In genomic region chr5:38060354-38060753, GRCh38 we compare ENCODE assay signal across 16 cellular contexts.
DNase-seq lines count a peak whose midpoint lies in the region; ATAC-seq and TF ChIP-seq lines count a peak whose summit lies in the region.
"Had no signal": no experiment of that assay in that cellular context is flagged by ENCODE, and none has a peak within 500 bp of the region (broad histone marks: within the 10 kb centered on the region; RNA-seq: fewer than 3 reads in every experiment).

No MANE protein-coding gene starts in this region.

- H3K27ac ChIP-seq in PC-3 (ENCODE audit: low read length) = no peak overlapping the region
- H3K27ac ChIP-seq: BLaER1, parathyroid adenoma, SJCRH30 had no signal

- H3K4me3 Mint-ChIP-seq in T-cell = no peak overlapping the region
- H3K4me3 Mint-ChIP-seq: activated CD4-positive, alpha-beta T cell treated with anti-CD3 and anti-CD28 coated beads, Interleukin-2, amount 10 ng/mL, durations not matched to agents 24 days and 14 days; activated naive CD8-positive, alpha-beta T cell had no signal

- no peaks in the 10 kb centered on the region for H3K36me3 ChIP-seq in PC-3 (ENCODE audit: low read depth, low read length)
- H3K36me3 ChIP-seq: BLaER1, SJCRH30 had no signal

- H3K79me2 ChIP-seq in PC-3 (ENCODE audit: low read length) = no peaks in the 10 kb centered on the region
- H3K79me2 ChIP-seq: parathyroid adenoma had no signal

- DNase-seq in GM04503 (ENCODE audit: low read depth) = peak; percentile 1
- DNase-seq in PC-3 = peak; percentile 58
- DNase-seq in cardiac fibroblast (ENCODE audit: low read depth in 2 of 2) = peak; percentile 37 to 60
- DNase-seq in retinal pigment epithelial cell (ENCODE audit: low read depth) = peak; percentile 38
- no peak for DNase-seq in T-cell
- DNase-seq: activated CD4-positive, alpha-beta T cell treated with anti-CD3 and anti-CD28 coated beads, Interleukin-2, amount 10 ng/mL, durations not matched to agents 24 days and 14 days; activated T-cell treated with anti-CD3 and anti-CD28 coated beads for 4 hours; NCI-H2029; SJCRH30; small intestine had no signal

- TF ChIP-seq CTCF in PC-3 (conservative IDR thresholded peaks at IDR 0.05; ENCODE audit: low read depth, low read length) (no peak), cardiac fibroblast (IDR thresholded peaks at IDR 0.05; ENCODE audit: low read depth, low read length) (no peak), retinal pigment epithelial cell (conservative IDR thresholded peaks at IDR 0.05; ENCODE audit: low read depth, low read length) (no peak)

- H3F3A ChIP-seq in PC-3 (ENCODE audit: low read length, unreplicated experiment) = no peaks in the 10 kb centered on the region

- no peaks in the 10 kb centered on the region for H3K9me2 ChIP-seq in PC-3 (replicated peaks; ENCODE audit: low read length)

- no peak overlapping the region for H3K27ac Mint-ChIP-seq in T-cell
- H3K27ac Mint-ChIP-seq: activated CD4-positive, alpha-beta T cell treated with anti-CD3 and anti-CD28 coated beads, Interleukin-2, amount 10 ng/mL, durations not matched to agents 24 days and 14 days; activated naive CD8-positive, alpha-beta T cell had no signal

- POLR2A ChIA-PET in PC-3 (lab: Charles Lee; ENCODE audit: unreplicated experiment) (no interaction called here), T-cell (lab: Charles Lee) (no interaction called here)

- no peak overlapping the region for H3K9ac ChIP-seq in PC-3 (ENCODE audit: low read length)
- H3K9ac ChIP-seq: BLaER1, parathyroid adenoma had no signal

- no peaks in the 10 kb centered on the region for H3K9me3 ChIP-seq in PC-3 (ENCODE audit: low read length)
- H3K9me3 ChIP-seq: BLaER1, SJCRH30 had no signal

- H3K36me3 Mint-ChIP-seq in T-cell = no peaks in the 10 kb centered on the region
- H3K36me3 Mint-ChIP-seq: activated naive CD8-positive, alpha-beta T cell had no signal

- intact Hi-C loops in PC-3 (cut with micrococcal nuclease) = no loop called here

- H4K20me1 ChIP-seq in PC-3 (ENCODE audit: low read length) = no peaks in the 10 kb centered on the region
- H4K20me1 ChIP-seq: BLaER1 had no signal

- H2AFZ ChIP-seq in PC-3 (ENCODE audit: low read length) = no peak overlapping the region
- H2AFZ ChIP-seq: parathyroid adenoma had no signal

- BruUV-seq in PC-3 (replicated peaks; lab: Mats Ljungman, UMichigan) = no TSS peak

- H3K4me1 ChIP-seq in PC-3 (ENCODE audit: insufficient read depth, low read length) = no peaks in the 10 kb centered on the region
- H3K4me1 ChIP-seq: BLaER1, parathyroid adenoma, SJCRH30 had no signal

- H3K4me1 Mint-ChIP-seq in T-cell = no peaks in the 10 kb centered on the region
- H3K4me1 Mint-ChIP-seq: activated CD4-positive, alpha-beta T cell treated with anti-CD3 and anti-CD28 coated beads, Interleukin-2, amount 10 ng/mL, durations not matched to agents 24 days and 14 days had no signal

- ATAC-seq in PC-3 = 0 out of 2 replicates have a peak, but pooled peaks have one; percentile 42
- ATAC-seq in SK-N-SH treated with all-trans-retinoic acid at 6 μM for 48 hours = no peak
- no peak for ATAC-seq in T-cell (replicated peaks in 1 of 4)
- ATAC-seq in GM18909 (IDR thresholded peaks at IDR 0.05; ENCODE audit: poor library complexity, unreplicated experiment) = no peak
- ATAC-seq in HG03432 (IDR thresholded peaks at IDR 0.05; ENCODE audit: unreplicated experiment) = no peak

- no peak overlapping the region for H3K4me2 ChIP-seq in PC-3 (ENCODE audit: low read length)
- H3K4me2 ChIP-seq: BLaER1 had no signal

- CTCF ChIA-PET in PC-3 (lab: Charles Lee) = interaction anchor here (0.7 kb wide), 1 partner anchor 242 kb away, joined by 3 read pairs; no protein-coding TSS in a partner anchor
- CTCF ChIA-PET in T-cell (lab: Charles Lee) = interaction anchor here in 1 of 2 donors (0.6 kb wide), 1 partner anchor 221 kb away, joined by 3 read pairs; no protein-coding TSS in a partner anchor

- H3K9me3 Mint-ChIP-seq in T-cell = peaks cover 0 to 9% (median 7%) of the 10 kb centered on the region in 3 donors
- H3K9me3 Mint-ChIP-seq: activated CD4-positive, alpha-beta T cell treated with anti-CD3 and anti-CD28 coated beads, Interleukin-2, amount 10 ng/mL, durations not matched to agents 24 days and 14 days had no signal

- no peaks in the 10 kb centered on the region for H3K27me3 Mint-ChIP-seq in T-cell
- H3K27me3 Mint-ChIP-seq: activated CD4-positive, alpha-beta T cell treated with anti-CD3 and anti-CD28 coated beads, Interleukin-2, amount 10 ng/mL, durations not matched to agents 24 days and 14 days had no signal

- peaks cover 16% of the 10 kb centered on the region; the same call in 1 of the 2 replicates for H3K27me3 ChIP-seq in PC-3 (ENCODE audit: low read length)
- H3K27me3 ChIP-seq: BLaER1, SJCRH30 had no signal

- no peak overlapping the region for H3K4me3 ChIP-seq in PC-3 (ENCODE audit: low read length)
- no peak overlapping the region for H3K4me3 ChIP-seq in cardiac fibroblast (replicated peaks in 1 of 2; ENCODE audit: low read depth in 2 of 2, low read length in 2 of 2)
- no peak overlapping the region for H3K4me3 ChIP-seq in retinal pigment epithelial cell (ENCODE audit: low read length)
- H3K4me3 ChIP-seq: BLaER1, SJCRH30 had no signal

TF ChIP-seq in SK-N-SH treated with all-trans-retinoic acid at 6 μM for 48 hours, 23 proteins besides CTCF, POLR2A, EP300 and RAD21:
- TF ChIP-seq SNAI2 (CRISPR knock-in tag; IDR thresholded peaks at IDR 0.05) (no peak), TOX (CRISPR knock-in tag; IDR thresholded peaks at IDR 0.05; ENCODE audit: borderline replicate concordance) (no peak), ZFP30 (CRISPR knock-in tag; IDR thresholded peaks at IDR 0.05) (no peak), TSHZ2 (CRISPR knock-in tag; IDR thresholded peaks at IDR 0.05) (no peak), ZNF70 (CRISPR knock-in tag; IDR thresholded peaks at IDR 0.05) (no peak), PPARA (CRISPR knock-in tag; IDR thresholded peaks at IDR 0.05; ENCODE audit: borderline replicate concordance) (no peak), ZNF565 (CRISPR knock-in tag; conservative IDR thresholded peaks at IDR 0.05; ENCODE audit: low read depth) (no peak), ZC3H10 (CRISPR knock-in tag; IDR thresholded peaks at IDR 0.05) (no peak), TCF4 (CRISPR knock-in tag; IDR thresholded peaks at IDR 0.05; ENCODE audit: borderline replicate concordance) (no peak)

Comparison
In these comparisons a context has a peak if more than half of its experiments do, and no peak if none do; other contexts are left out.
1. DNase-seq: peak in GM04503 (single experiment), PC-3 (single experiment), cardiac fibroblast (2 of 2) and retinal pigment epithelial cell (single experiment); none in T-cell (0 of 34).